Comparison of ENCODE assay signal across 8 cellular contexts in the genomic region with DNA sequence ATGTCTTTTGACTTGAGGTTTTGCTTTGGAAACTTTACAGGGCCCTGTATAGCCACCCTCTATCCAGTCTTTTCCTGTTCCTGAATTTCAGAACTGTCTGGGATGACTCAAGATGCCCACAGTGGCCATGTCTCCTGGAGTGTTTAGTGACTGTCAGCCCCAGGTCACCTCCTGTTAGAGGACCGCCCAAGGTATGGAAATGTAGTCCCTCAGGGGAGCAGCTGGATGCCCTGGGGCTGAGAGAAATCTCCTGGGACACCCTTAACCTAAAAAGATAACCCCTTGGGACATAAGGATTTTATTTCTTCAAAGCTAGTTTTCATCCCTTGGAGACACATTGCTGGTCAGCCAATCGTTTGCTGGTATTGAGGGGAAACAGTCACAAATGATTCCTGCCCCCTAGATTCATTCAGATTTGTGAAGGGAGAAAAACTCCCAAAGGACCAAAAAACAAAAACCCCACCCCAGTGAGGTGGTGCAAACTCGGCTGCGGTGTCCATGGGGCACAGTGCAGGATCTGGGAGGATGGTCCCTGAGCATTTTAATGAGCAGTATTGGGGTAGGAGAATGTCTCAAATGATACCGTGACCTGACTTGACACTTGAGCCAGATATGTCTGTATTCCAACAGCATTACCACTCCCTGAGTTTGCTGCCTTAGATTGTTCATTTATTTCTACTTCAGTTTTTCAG. TPM values are rescaled to one million over a fixed set of nuclear protein-coding genes. Genes with fewer than 3 reads are reported as not detected.
DNase-seq lines count a peak whose midpoint lies in the region; ATAC-seq and TF ChIP-seq lines count a peak whose summit lies in the region.

No MANE protein-coding gene starts in this region.

- H3K4me2 ChIP-seq in OCI-LY1 (ENCODE audit: low read length) (peak overlapping the region; percentile 95), osteoblast (ENCODE audit: insufficient read depth, low read length) (peak overlapping the region; percentile 95)

- ATAC-seq in HG03442 (IDR thresholded peaks at IDR 0.05; ENCODE audit: unreplicated experiment) = no peak

- WGBS in ectodermal cell, 2 experiments = 75 to 84% methylated on average over 5 of the region's 5 CpGs

- H3K79me2 ChIP-seq in OCI-LY1 (ENCODE audit: insufficient read depth, low read length) (peaks cover 65% of the 10 kb centered on the region), osteoblast (ENCODE audit: insufficient read depth, low read length) (peaks cover 59% of the 10 kb centered on the region)

- peaks cover 20% of the 10 kb centered on the region for H3K4me1 ChIP-seq in OCI-LY1 (ENCODE audit: insufficient read depth, low read length, severe bottlenecking)
- peaks cover 17% of the 10 kb centered on the region for H3K4me1 ChIP-seq in ectodermal cell (ENCODE audit: control insufficient read depth, insufficient read depth, low read length)
- peaks cover 40% of the 10 kb centered on the region for H3K4me1 ChIP-seq in osteoblast (ENCODE audit: insufficient read depth, low read length)

- H3K9ac ChIP-seq in OCI-LY1 (ENCODE audit: low read length) = peak overlapping the region; percentile 98

- DNase-seq in Daoy (ENCODE audit: low read depth) = peak; percentile 37
- DNase-seq in osteoblast (ENCODE audit: insufficient read length, low spot score, missing footprints) = peak; percentile 80
- DNase-seq in central memory CD4-positive, alpha-beta T cell = no peak
- no peak for DNase-seq in DMS 273 (lab: John Stamatoyannopoulos, UW; ENCODE audit: unreplicated experiment)
- DNase-seq in COR-L47 (lab: John Stamatoyannopoulos, UW) = no peak

- H4K20me1 ChIP-seq in OCI-LY1 (ENCODE audit: insufficient read depth, low read length) (no peaks in the 10 kb centered on the region), osteoblast (ENCODE audit: insufficient read depth, low read length) (peaks cover 8% of the 10 kb centered on the region)

- no peaks in the 10 kb centered on the region for H3K9me2 ChIP-seq in OCI-LY1 (ENCODE audit: low read depth, low read length)

- H3K9me3 ChIP-seq in OCI-LY1 (ENCODE audit: low read length) (peaks cover 28% of the 10 kb centered on the region), ectodermal cell (ENCODE audit: control insufficient read depth, low read length) (no peaks in the 10 kb centered on the region), osteoblast (ENCODE audit: low read depth, low read length) (no peaks in the 10 kb centered on the region)

- H3K27me3 ChIP-seq in OCI-LY1 (ENCODE audit: insufficient read depth, low read length) = no peaks in the 10 kb centered on the region
- H3K27me3 ChIP-seq in ectodermal cell (ENCODE audit: control insufficient read depth, insufficient read depth, low read length, poor library complexity, severe bottlenecking) = peaks cover 4% of the 10 kb centered on the region
- no peaks in the 10 kb centered on the region for H3K27me3 ChIP-seq in osteoblast (ENCODE audit: insufficient read depth, low read length)

- H3F3A ChIP-seq in OCI-LY1 (ENCODE audit: insufficient read depth, low read length) = peaks cover 3% of the 10 kb centered on the region; the same call in 1 of the 2 replicates

- H2AFZ ChIP-seq in OCI-LY1 (ENCODE audit: low read length) = no peak overlapping the region
- no peak overlapping the region for H2AFZ ChIP-seq in osteoblast (ENCODE audit: low read length)

- H3K27ac ChIP-seq in OCI-LY1 (ENCODE audit: low read depth, low read length, poor library complexity, severe bottlenecking) (peak overlapping the region; percentile 83), ectodermal cell (ENCODE audit: insufficient read depth, low read depth, low read length, poor library complexity, severe bottlenecking) (no peak overlapping the region), osteoblast (ENCODE audit: low read depth, low read length) (peak overlapping the region; percentile 96)

- H3K4me3 ChIP-seq in OCI-LY1 (ENCODE audit: low read depth, low read length, poor library complexity, severe bottlenecking) (peak overlapping the region; percentile 80), ectodermal cell (ENCODE audit: insufficient read depth, low read depth, low read length) (peak overlapping the region; percentile 96), osteoblast (ENCODE audit: insufficient read depth, low read length) (peak overlapping the region; percentile 95)

- TF ChIP-seq CTCF in OCI-LY1 (IDR thresholded peaks at IDR 0.05; ENCODE audit: low read length) (no peak), osteoblast (IDR thresholded peaks at IDR 0.05; ENCODE audit: extremely low read depth, low read depth, low read length) (no peak)

- peaks cover 56% of the 10 kb centered on the region for H3K36me3 ChIP-seq in OCI-LY1 (ENCODE audit: insufficient read depth, low read length)
- no peaks in the 10 kb centered on the region for H3K36me3 ChIP-seq in ectodermal cell (ENCODE audit: control insufficient read depth, insufficient read depth, low read length)
- H3K36me3 ChIP-seq in osteoblast (ENCODE audit: insufficient read depth, low read length) = peaks cover 6% of the 10 kb centered on the region

RNA-seq across cellular contexts. Expression of gene ZNF267, which starts 1.7 kb away (rescaled TPM):
- total RNA-seq in Daoy (2014; rRNA removed; shearing (Covaris generic)) = 20.8 and 23.2 TPM in 2 replicates
- 10.0 TPM for polyA plus RNA-seq in ectodermal cell (2013, experiment 1 of 4)
- polyA plus RNA-seq in ectodermal cell (2013, experiment 2 of 4) = 12.8 TPM
- polyA plus RNA-seq in ectodermal cell (2013, experiment 3 of 4) = 9.9 TPM
- 11.7 TPM for polyA plus RNA-seq in ectodermal cell (2013, experiment 4 of 4)
- 9.8 and 11.5 TPM in 2 replicates for total RNA-seq in osteoblast

Comparison
In these comparisons a context has a peak if more than half of its experiments do, and no peak if none do; other contexts are left out.
1. DNase-seq: peak in Daoy (single experiment) and osteoblast (single experiment); none in central memory CD4-positive, alpha-beta T cell (single experiment), DMS 273 (single experiment) and COR-L47 (single experiment).
2. Peak in every context shown above with its lines, with median percentiles within 50 percentile points of each other: H3K4me3 ChIP-seq.